ENCODE assay signal across 3 cellular contexts in the genomic region with DNA sequence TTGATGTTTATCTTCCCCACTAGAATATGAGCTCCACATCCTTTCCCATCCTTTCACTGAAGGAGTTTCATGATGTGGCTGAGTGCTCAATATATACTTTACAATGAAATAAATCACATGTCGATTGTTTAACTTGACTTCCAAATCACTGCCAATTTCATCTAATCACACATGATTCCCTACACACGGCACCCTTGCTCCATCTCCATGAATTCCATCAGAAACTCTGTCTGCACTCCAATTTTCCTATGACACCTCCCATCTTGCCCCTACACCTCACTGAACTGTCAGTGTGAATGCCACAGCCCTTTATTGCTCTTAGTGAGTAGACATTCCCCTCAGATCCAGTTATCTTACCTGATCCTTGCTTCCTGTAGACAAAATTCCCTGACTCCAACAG.
"Had no signal": no experiment of that assay in that cellular context is flagged by ENCODE, and none has a peak within 500 bp of the region (broad histone marks: within the 10 kb centered on the region; RNA-seq: fewer than 3 reads in every experiment).

No MANE protein-coding gene starts in this region.

- H3K4me3 ChIP-seq: GM12878 had no signal

- DNase-seq: GDM1, GF-D8 had no signal
